In the genomic region with DNA sequence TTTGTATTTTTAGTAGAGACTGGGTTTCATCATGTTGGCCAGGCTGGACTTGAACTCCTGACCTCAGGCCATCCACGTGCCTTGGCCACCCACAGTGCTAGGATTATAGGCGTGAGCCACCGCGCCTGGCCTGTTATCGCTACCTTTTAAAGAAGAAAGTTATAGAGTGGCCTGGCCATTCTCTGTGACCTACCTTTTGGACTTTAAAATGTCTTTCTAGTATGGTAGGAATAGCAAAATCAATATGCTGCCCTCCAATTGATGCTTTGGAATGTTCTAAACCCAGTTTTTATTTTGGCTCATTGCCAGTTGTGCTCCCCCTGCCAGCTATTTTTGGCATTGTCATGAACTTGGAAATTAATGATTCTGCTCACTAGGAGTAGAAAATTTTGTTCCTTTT, we compare ENCODE assay signal across 9 cellular contexts. TPM values are rescaled to one million over a fixed set of nuclear protein-coding genes. Genes with fewer than 3 reads are reported as not detected.
DNase-seq lines count a peak whose midpoint lies in the region; TF ChIP-seq lines count a peak whose summit lies in the region.
"Had no signal": no experiment of that assay in that cellular context is flagged by ENCODE, and none has a peak within 500 bp of the region (broad histone marks: within the 10 kb centered on the region; RNA-seq: fewer than 3 reads in every experiment).

No MANE protein-coding gene starts in this region.

- no peak overlapping the region for H3K4me3 Mint-ChIP-seq in nephron

- peak overlapping the region in 1 of 3 experiments; percentile 72 for H3K27ac Mint-ChIP-seq in nephron

- peaks cover 31% of the 10 kb centered on the region for H3K4me1 Mint-ChIP-seq in nephron

- no peak overlapping the region for H2AFZ ChIP-seq in Karpas-422 (ENCODE audit: low read length)

- no peaks in the 10 kb centered on the region for H3K27me3 Mint-ChIP-seq in nephron (ENCODE audit: low read depth)

- H4K20me1 ChIP-seq in Karpas-422 (ENCODE audit: insufficient read depth, low read depth, low read length) = no peaks in the 10 kb centered on the region

- H3K4me3 ChIP-seq in Karpas-422 (ENCODE audit: low read length) = no peak overlapping the region

- H3K4me1 ChIP-seq in Karpas-422 (ENCODE audit: low read length) = peaks cover 29% of the 10 kb centered on the region

- no peak overlapping the region for H3K4me2 ChIP-seq in Karpas-422 (ENCODE audit: low read depth, low read length, poor library complexity, severe bottlenecking)

- H3K27me3 ChIP-seq in Karpas-422 (ENCODE audit: low read length) = no peaks in the 10 kb centered on the region

- H3K27ac ChIP-seq in Karpas-422 (ENCODE audit: low read length) = no peak overlapping the region

- no peaks in the 10 kb centered on the region for H3K9me2 ChIP-seq in Karpas-422 (replicated peaks; ENCODE audit: insufficient read depth, low read length)

- POLR2A ChIA-PET in GM10248 (lab: Yijun Ruan, JAX) = interaction anchor here (0.6 kb wide), 1 partner anchor 10 kb away, joined by 3 read pairs; no protein-coding TSS in a partner anchor

- H3K79me2 ChIP-seq in Karpas-422 (ENCODE audit: low read length) = peaks cover 92% of the 10 kb centered on the region

- H3K9me3 Mint-ChIP-seq in nephron = peaks cover 4% of the 10 kb centered on the region

- peaks cover 10% of the 10 kb centered on the region; the same call in 1 of the 2 replicates for H3K36me3 ChIP-seq in Karpas-422 (ENCODE audit: insufficient read depth, low read length)

- TF ChIP-seq CTCF in nephron (IDR thresholded peaks at IDR 0.05; ENCODE audit: unreplicated experiment in 3 of 3) (peak; percentile 21 to 35 (median 23)), GM10248 (IDR thresholded peaks at IDR 0.05; ENCODE audit: control extremely low read depth, extremely low read depth, low read depth, missing control alignments) (no peak)

- CTCF ChIA-PET in GM10248 (lab: Yijun Ruan, JAX) = interaction anchor here (1.5 to 3.3 kb wide), 2 partner anchors 11 to 14 kb away, joined by 7 to 11 read pairs; no protein-coding TSS in a partner anchor

- DNase-seq in CD1c-positive myeloid dendritic cell (ENCODE audit: extremely low spot score) (peak; percentile 30), Karpas-422 (peak; percentile 46), NCI-H748 (lab: John Stamatoyannopoulos, UW; ENCODE audit: unreplicated experiment) (no peak), GM10248 (ENCODE audit: extremely low spot score) (no peak), NCI-H69 (lab: John Stamatoyannopoulos, UW) (no peak)
- DNase-seq in central memory CD4-positive, alpha-beta T cell = peak; percentile 22
- DNase-seq in stimulated activated CD4-positive, alpha-beta T cell treated with anti-CD3 and anti-CD28 coated beads, Interleukin-4, amount 100 ng/mL, for 1 hour = no peak
- DNase-seq: cerebellar nuclear complex had no signal

- no peaks in the 10 kb centered on the region for H3K9me3 ChIP-seq in Karpas-422 (ENCODE audit: low read length)

- no peak overlapping the region for H3K9ac ChIP-seq in Karpas-422 (ENCODE audit: low read length)

- peaks cover 26% of the 10 kb centered on the region for H3K36me3 Mint-ChIP-seq in nephron (ENCODE audit: low read depth)

RNA-seq across cellular contexts. Expression of a gene that starts 19.9 kb away (rescaled TPM):
- 25.7 and 36.0 TPM in 2 replicates for total RNA-seq in Karpas-422 (2014; rRNA removed; shearing (Covaris generic); ENCODE audit: low replicate concordance)

RNA-seq across cellular contexts. Expression of a gene that starts 30.3 kb away (rescaled TPM):
- total RNA-seq in Karpas-422 (2014; rRNA removed; shearing (Covaris generic); ENCODE audit: low replicate concordance) = 0.18 and 0.26 TPM in 2 replicates

RNA-seq across cellular contexts. Expression of a gene that starts 43.9 kb away (rescaled TPM):
- 7.6 and 11.3 TPM in 2 replicates for total RNA-seq in Karpas-422 (2014; rRNA removed; shearing (Covaris generic); ENCODE audit: low replicate concordance)

RNA-seq across cellular contexts. Expression of a gene that starts 44.4 kb away (rescaled TPM):
- total RNA-seq in Karpas-422 (2014; rRNA removed; shearing (Covaris generic); ENCODE audit: low replicate concordance) = 35.3 and 64.0 TPM in 2 replicates

Comparison
In these comparisons a context has a peak if more than half of its experiments do, and no peak if none do; other contexts are left out.
1. DNase-seq: peak in CD1c-positive myeloid dendritic cell (single experiment), Karpas-422 (single experiment) and central memory CD4-positive, alpha-beta T cell (single experiment); none in NCI-H748 (single experiment), stimulated activated CD4-positive, alpha-beta T cell treated with anti-CD3 and anti-CD28 coated beads, Interleukin-4, amount 100 ng/mL, for 1 hour (single experiment), GM10248 (single experiment) and NCI-H69 (single experiment).